1 cellular context compared by ENCODE assay signal in genomic region chr5:176697929-176698520, GRCh38.
A peak's percentile ranks its signal among the peaks of the same experiment; 100 is the strongest.
TF ChIP-seq lines count a peak whose summit lies in the region.

No MANE protein-coding gene starts in this region.

TF ChIP-seq in H1, 55 proteins besides CTCF, POLR2A, EP300 and RAD21 (continued from another document):
- TF ChIP-seq SP1 (IDR thresholded peaks at IDR 0.05; ENCODE audit: low read depth, low read length) (no peak), TAF1 (IDR thresholded peaks at IDR 0.05; ENCODE audit: low read depth, low read length) (peak; percentile 24; the same call in 1 of the 2 replicates)
